Comparison of ENCODE assay signal across 13 cellular contexts in genomic region chr14:71776463-71777359, GRCh38.
A peak's percentile ranks its signal among the peaks of the same experiment; 100 is the strongest.
DNase-seq lines count a peak whose midpoint lies in the region; ATAC-seq and FAIRE-seq lines count a peak whose summit lies in the region.
"Had no signal": no experiment of that assay in that cellular context is flagged by ENCODE, and none has a peak within 500 bp of the region (broad histone marks: within the 10 kb centered on the region; RNA-seq: fewer than 3 reads in every experiment).

No MANE protein-coding gene starts in this region.

- H3K9ac ChIP-seq in NT2/D1 (ENCODE audit: insufficient read length, low read depth): no peak overlapping the region

- peaks cover 13 to 17% of the 10 kb centered on the region in 2 donors for H3K9me3 Mint-ChIP-seq in activated naive CD4-positive, alpha-beta T cell treated with anti-CD3 and anti-CD28 coated beads, Interleukin-2, amount 50 U/mL, for 72 hours

- H3K9me3 ChIP-seq in NT2/D1 (ENCODE audit: insufficient read depth, low read length): peaks cover 48% of the 10 kb centered on the region; the same call in 1 of the 2 replicates
- H3K9me3 ChIP-seq: right lobe of liver, thyroid gland had no signal

- FAIRE-seq in urothelium cell line (lab: Jason Lieb, UNC) (peak; percentile 5), RCC 7860 (lab: Jason Lieb, UNC) (no peak)

- ATAC-seq in activated naive CD4-positive, alpha-beta T cell treated with anti-CD3 and anti-CD28 coated beads, Interleukin-2, amount 50 U/mL, for 72 hours: peak; percentile 79 to 87
- ATAC-seq: right lobe of liver had no signal

- peak overlapping the region in 1 of 2 donors; percentile 1 for H3K27ac Mint-ChIP-seq in activated naive CD4-positive, alpha-beta T cell treated with anti-CD3 and anti-CD28 coated beads, Interleukin-2, amount 50 U/mL, for 72 hours
- H3K27ac Mint-ChIP-seq: T-helper 1 cell treated with Interleukin-12 subunit alpha and Interleukin-12 subunit beta and Interleukin-4 antibody, amounts not matched to agents 30 μg/mL and 1 μg/mL, for 36 hours had no signal

- H3K4me3 ChIP-seq in NT2/D1 (ENCODE audit: insufficient read length, low read depth): no peak overlapping the region
- H3K4me3 ChIP-seq: right lobe of liver, thyroid gland had no signal

- no peaks in the 10 kb centered on the region for H3K36me3 ChIP-seq in NT2/D1 (ENCODE audit: insufficient read depth, insufficient read length, low read length)
- H3K36me3 ChIP-seq: right lobe of liver, thyroid gland had no signal

- DNase-seq in activated naive CD4-positive, alpha-beta T cell treated with anti-CD3 and anti-CD28 coated beads, Interleukin-2, amount 50 U/mL, for 72 hours (ENCODE audit: low spot score in 2 of 2): no peak
- DNase-seq in activated naive CD4-positive, alpha-beta T cell (lab: John Stamatoyannopoulos, UW): no peak
- DNase-seq in NT2/D1 (ENCODE audit: low read depth, low spot score) (peak; percentile 87), dermis blood vessel endothelial cell (peak; percentile 32), urothelium cell line (ENCODE audit: low spot score) (no peak), occipital lobe (lab: John Stamatoyannopoulos, UW) (no peak), RCC 7860 (ENCODE audit: low spot score) (no peak), NCI-H526 treated with DMSO at 0.1 percent for 48 hours (lab: John Stamatoyannopoulos, UW) (no peak)
- DNase-seq: activated CD8-positive, alpha-beta memory T cell treated with anti-CD3 and anti-CD28 coated beads, Interleukin-2, amount 50 U/mL, for 48 hours; erythroblast; right lobe of liver; thyroid gland had no signal

- peaks cover 12 to 18% of the 10 kb centered on the region in 2 donors for H3K36me3 Mint-ChIP-seq in activated naive CD4-positive, alpha-beta T cell treated with anti-CD3 and anti-CD28 coated beads, Interleukin-2, amount 50 U/mL, for 72 hours

- no peaks in the 10 kb centered on the region for H3K27me3 ChIP-seq in NT2/D1 (ENCODE audit: insufficient read depth, insufficient read length)
- H3K27me3 ChIP-seq: right lobe of liver, thyroid gland had no signal

- no peaks in the 10 kb centered on the region for H3K4me1 ChIP-seq in NT2/D1 (ENCODE audit: insufficient read depth, insufficient read length)
- H3K4me1 ChIP-seq: right lobe of liver, thyroid gland had no signal

Comparison
In these comparisons a context has a peak if more than half of its experiments do, and no peak if none do; other contexts are left out.
1. DNase-seq: peak in NT2/D1 (single experiment) and dermis blood vessel endothelial cell (single experiment); none in activated naive CD4-positive, alpha-beta T cell treated with anti-CD3 and anti-CD28 coated beads, Interleukin-2, amount 50 U/mL, for 72 hours (0 of 2), activated naive CD4-positive, alpha-beta T cell (0 of 4), urothelium cell line (single experiment), occipital lobe (single experiment), RCC 7860 (single experiment) and NCI-H526 treated with DMSO at 0.1 percent for 48 hours (single experiment).